ENCODE assay signal across 13 cellular contexts in the genomic region with DNA sequence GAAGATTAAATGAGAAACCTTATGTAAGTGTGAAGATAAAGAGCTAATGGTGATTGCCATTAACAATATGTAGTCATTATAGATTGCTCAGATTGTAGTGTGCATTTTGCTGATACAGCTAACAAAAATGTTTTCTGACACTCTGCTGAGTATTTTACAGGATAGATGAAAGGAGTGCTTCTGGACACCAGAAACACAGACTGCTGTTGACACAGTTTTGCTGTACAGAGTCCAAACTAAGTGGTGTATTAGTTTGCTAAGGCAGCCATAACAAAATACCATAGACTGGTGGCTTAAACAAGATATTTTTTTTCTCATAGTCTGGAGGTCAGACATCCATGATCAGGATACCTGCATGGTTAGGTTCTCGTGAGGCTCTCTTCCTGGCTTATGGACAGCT. TPM values are rescaled to one million over a fixed set of nuclear protein-coding genes. Genes with fewer than 3 reads are reported as not detected.
DNase-seq lines count a peak whose midpoint lies in the region; ATAC-seq and TF ChIP-seq lines count a peak whose summit lies in the region.
"Had no signal": no experiment of that assay in that cellular context is flagged by ENCODE, and none has a peak within 500 bp of the region (broad histone marks: within the 10 kb centered on the region; RNA-seq: fewer than 3 reads in every experiment).

No MANE protein-coding gene starts in this region.

- no peak for ATAC-seq in HG02884 (IDR thresholded peaks at IDR 0.05; ENCODE audit: unreplicated experiment)

- TF ChIP-seq EP300 in sigmoid colon (IDR thresholded peaks at IDR 0.05), result no peak

- TF ChIP-seq POLR2A in NB4 (IDR thresholded peaks at IDR 0.05; ENCODE audit: extremely low read depth, insufficient read length), result no peak
- TF ChIP-seq POLR2A in sigmoid colon (IDR thresholded peaks at IDR 0.05), result no peak

- no peaks in the 10 kb centered on the region for H3K27me3 ChIP-seq in ectodermal cell (ENCODE audit: control insufficient read depth, insufficient read depth, low read length, poor library complexity, severe bottlenecking)
- no peaks in the 10 kb centered on the region for H3K27me3 ChIP-seq in osteoblast (ENCODE audit: insufficient read depth, low read length)
- H3K27me3 ChIP-seq in sigmoid colon, result no peaks in the 10 kb centered on the region
- H3K27me3 ChIP-seq: testis had no signal

- WGBS in ectodermal cell, 2 experiments, result 92 to 93% methylated on average over 1 of the region's 1 CpG
- WGBS in sigmoid colon, 2 donors, result 88 to 92% methylated on average over 1 of the region's 1 CpG

- peaks cover 66% of the 10 kb centered on the region for H3K79me2 ChIP-seq in osteoblast (ENCODE audit: insufficient read depth, low read length)

- H3K27ac Mint-ChIP-seq in activated CD4-positive, alpha-beta T cell treated with anti-CD3 and anti-CD28 coated beads, Interleukin-2, amount 10 ng/mL, durations not matched to agents 24 days and 14 days, result no peak overlapping the region

- peak overlapping the region; percentile 88 for H3K4me3 ChIP-seq in NB4 (ENCODE audit: low read depth, low read length)
- peak overlapping the region; percentile 98 for H3K4me3 ChIP-seq in ectodermal cell (ENCODE audit: insufficient read depth, low read depth, low read length)
- no peak overlapping the region for H3K4me3 ChIP-seq in osteoblast (ENCODE audit: insufficient read depth, low read length)
- no peak overlapping the region for H3K4me3 ChIP-seq in sigmoid colon
- H3K4me3 ChIP-seq: testis had no signal

- H3K9me3 ChIP-seq in ectodermal cell (ENCODE audit: control insufficient read depth, low read length), result no peaks in the 10 kb centered on the region
- no peaks in the 10 kb centered on the region for H3K9me3 ChIP-seq in osteoblast (ENCODE audit: low read depth, low read length)
- no peaks in the 10 kb centered on the region for H3K9me3 ChIP-seq in sigmoid colon
- H3K9me3 ChIP-seq: testis had no signal

- peaks cover 44% of the 10 kb centered on the region for H3K4me1 Mint-ChIP-seq in activated CD4-positive, alpha-beta T cell treated with anti-CD3 and anti-CD28 coated beads, Interleukin-2, amount 10 ng/mL, durations not matched to agents 24 days and 14 days

- H4K20me1 ChIP-seq in osteoblast (ENCODE audit: insufficient read depth, low read length), result peaks cover 2% of the 10 kb centered on the region

- no peaks in the 10 kb centered on the region for H3K9me3 Mint-ChIP-seq in activated CD4-positive, alpha-beta T cell treated with anti-CD3 and anti-CD28 coated beads, Interleukin-2, amount 10 ng/mL, durations not matched to agents 24 days and 14 days

- no peak for DNase-seq in activated CD4-positive, alpha-beta T cell treated with anti-CD3 and anti-CD28 coated beads, Interleukin-2, amount 10 ng/mL, durations not matched to agents 24 days and 14 days
- DNase-seq in activated CD4-positive, alpha-beta T cell treated with anti-CD3 and anti-CD28 coated beads, Interleukin-2, amount 50 U/mL, for 48 hours, result no peak
- no peak for DNase-seq in NB4 (ENCODE audit: low read depth)
- no peak for DNase-seq in osteoblast (ENCODE audit: insufficient read length, low spot score, missing footprints)
- DNase-seq in H4 (ENCODE audit: low spot score), result no peak
- no peak for DNase-seq in sigmoid colon
- DNase-seq: effector memory CD4-positive, alpha-beta T cell; NCI-H1694 treated with DMSO at 0.1 percent for 48 hours; stimulated activated CD4-positive, alpha-beta T cell treated with anti-CD3 and anti-CD28 coated beads, Interleukin-4, amount 100 ng/mL, for 1 hour; testis had no signal

- intact Hi-C loops in activated CD4-positive, alpha-beta T cell treated with anti-CD3 and anti-CD28 coated beads, Interleukin-2, amount 10 ng/mL, durations not matched to agents 24 days and 14 days (cut with micrococcal nuclease), result loop anchor here (5.0 to 10.0 kb wide), 3 partner anchors 342 to 645 kb away; a partner anchor contains a TSS
- intact Hi-C loops in sigmoid colon (cut with DNase I), result loop anchor here (2.0 to 10.0 kb wide), 2 partner anchors 73 to 345 kb away; a partner anchor contains a TSS

- no peak overlapping the region for H3K27ac ChIP-seq in ectodermal cell (ENCODE audit: insufficient read depth, low read depth, low read length, poor library complexity, severe bottlenecking)
- H3K27ac ChIP-seq in osteoblast (ENCODE audit: low read depth, low read length), result no peak overlapping the region
- no peak overlapping the region for H3K27ac ChIP-seq in sigmoid colon
- H3K27ac ChIP-seq: HL-60, testis had no signal

- peaks cover 26% of the 10 kb centered on the region for H3K36me3 Mint-ChIP-seq in activated CD4-positive, alpha-beta T cell treated with anti-CD3 and anti-CD28 coated beads, Interleukin-2, amount 10 ng/mL, durations not matched to agents 24 days and 14 days (ENCODE audit: low read depth)

- H2AFZ ChIP-seq in osteoblast (ENCODE audit: low read length), result no peak overlapping the region

- H3K4me3 Mint-ChIP-seq in activated CD4-positive, alpha-beta T cell treated with anti-CD3 and anti-CD28 coated beads, Interleukin-2, amount 10 ng/mL, durations not matched to agents 24 days and 14 days, result peak overlapping the region; percentile 97

- TF ChIP-seq CTCF in NB4 (IDR thresholded peaks at IDR 0.05; ENCODE audit: low read depth, low read length), result no peak
- TF ChIP-seq CTCF in osteoblast (IDR thresholded peaks at IDR 0.05; ENCODE audit: extremely low read depth, low read depth, low read length), result no peak
- no peak for TF ChIP-seq CTCF in sigmoid colon (IDR thresholded peaks at IDR 0.05)

- peaks cover 2% of the 10 kb centered on the region for H3K36me3 ChIP-seq in ectodermal cell (ENCODE audit: control insufficient read depth, insufficient read depth, low read length)
- H3K36me3 ChIP-seq in osteoblast (ENCODE audit: insufficient read depth, low read length), result peaks cover 2% of the 10 kb centered on the region
- no peaks in the 10 kb centered on the region for H3K36me3 ChIP-seq in sigmoid colon

- H3K4me1 ChIP-seq in ectodermal cell (ENCODE audit: control insufficient read depth, insufficient read depth, low read length), result peaks cover 18% of the 10 kb centered on the region
- H3K4me1 ChIP-seq in osteoblast (ENCODE audit: insufficient read depth, low read length), result peaks cover 24% of the 10 kb centered on the region
- H3K4me1 ChIP-seq in sigmoid colon, result peaks cover 0 to 69% (median 53%) of the 10 kb centered on the region in 4 donors

- H3K27me3 Mint-ChIP-seq in activated CD4-positive, alpha-beta T cell treated with anti-CD3 and anti-CD28 coated beads, Interleukin-2, amount 10 ng/mL, durations not matched to agents 24 days and 14 days, result peaks cover 3% of the 10 kb centered on the region

- H3K4me2 ChIP-seq in osteoblast (ENCODE audit: insufficient read depth, low read length), result peak overlapping the region; percentile 15

RNA-seq across cellular contexts. Expression of a gene that starts 2.2 kb away (rescaled TPM):
- 82.2 and 87.3 TPM in 2 replicates for total RNA-seq in activated CD4-positive, alpha-beta T cell treated with anti-CD3 and anti-CD28 coated beads, Interleukin-2, amount 10 ng/mL, durations not matched to agents 24 days and 14 days
- 110 TPM for polyA plus RNA-seq in ectodermal cell (2013, experiment 1 of 4)
- polyA plus RNA-seq in ectodermal cell (2013, experiment 2 of 4), result 115 TPM
- 84.3 TPM for polyA plus RNA-seq in ectodermal cell (2013, experiment 3 of 4)
- polyA plus RNA-seq in ectodermal cell (2013, experiment 4 of 4), result 88.4 TPM
- total RNA-seq in osteoblast, result 20.0 and 20.3 TPM in 2 replicates
- 28.9 and 32.9 TPM in 2 replicates for total RNA-seq in H4 (2014; rRNA removed; shearing (Covaris generic))
- total RNA-seq in sigmoid colon, result 10 to 100 TPM; 27.2 to 43.5 (median 34.8) TPM
- 10 to 100 TPM; 12.6 to 21.6 (median 13.6) TPM for polyA plus RNA-seq in sigmoid colon

Comparison
In these comparisons a context has a peak if more than half of its experiments do, and no peak if none do; other contexts are left out.
1. H3K4me3 ChIP-seq: peak in NB4 (single experiment) and ectodermal cell (single experiment); none in osteoblast (single experiment) and sigmoid colon (0 of 4).